ENCODE assay signal across 20 cellular contexts in genomic region chr15:90167121-90167520, GRCh38. TPM values are rescaled to one million over a fixed set of nuclear protein-coding genes. Genes with fewer than 3 reads are reported as not detected.
DNase-seq lines count a peak whose midpoint lies in the region; ATAC-seq and TF ChIP-seq lines count a peak whose summit lies in the region.
"Had no signal": no experiment of that assay in that cellular context is flagged by ENCODE, and none has a peak within 500 bp of the region (broad histone marks: within the 10 kb centered on the region; RNA-seq: fewer than 3 reads in every experiment).

No MANE protein-coding gene starts in this region.

- ATAC-seq in HG03521 (IDR thresholded peaks at IDR 0.05; ENCODE audit: unreplicated experiment) = no peak

- H4K20me1 ChIP-seq in PC-9 (ENCODE audit: insufficient read depth) (no peaks in the 10 kb centered on the region), mammary epithelial cell (ENCODE audit: insufficient read depth, low read length) (no peaks in the 10 kb centered on the region)

- H3K27me3 Mint-ChIP-seq in Calu3 (ENCODE audit: unreplicated experiment) (no peaks in the 10 kb centered on the region), nephron progenitor cell (ENCODE audit: low read depth, poor library complexity) (peaks cover 7% of the 10 kb centered on the region)

- H3K27ac ChIP-seq in PC-9 (peak overlapping the region; percentile 90), mammary epithelial cell (ENCODE audit: insufficient read depth, low read depth, low read length) (no peak overlapping the region)
- H3K27ac ChIP-seq: HL-60, KMS-11, SK-N-MC had no signal

- H3K9ac ChIP-seq in mammary epithelial cell (ENCODE audit: insufficient read depth, low read length) = no peak overlapping the region
- H3K9ac ChIP-seq: KMS-11 had no signal

- H3F3A ChIP-seq in PC-9 (ENCODE audit: insufficient read depth, low read depth) = peaks cover 45% of the 10 kb centered on the region

- H3K4me2 ChIP-seq in PC-9 = peak overlapping the region; percentile 66; the same call in 1 of the 2 replicates
- H3K4me2 ChIP-seq in mammary epithelial cell (ENCODE audit: insufficient read depth, low read depth, low read length) = no peak overlapping the region
- H3K4me2 ChIP-seq: KMS-11 had no signal

- H3K4me1 ChIP-seq in PC-9 (replicated peaks; ENCODE audit: insufficient read depth) = peaks cover 63% of the 10 kb centered on the region
- H3K4me1 ChIP-seq in mammary epithelial cell (ENCODE audit: insufficient read depth, low read length) = peaks cover 27% of the 10 kb centered on the region

- TF ChIP-seq CTCF in Calu3 (IDR thresholded peaks at IDR 0.05; ENCODE audit: unreplicated experiment) (no peak), PC-9 (conservative IDR thresholded peaks at IDR 0.05) (no peak), mammary epithelial cell (conservative IDR thresholded peaks at IDR 0.05 in 1 of 2, IDR thresholded peaks at IDR 0.05 in 1 of 2; ENCODE audit: extremely low read depth in 1 of 2, insufficient read depth in 1 of 2, low read depth in 1 of 2, low read length in 2 of 2) (no peak), nephron progenitor cell (IDR thresholded peaks at IDR 0.05) (no peak)

- no peaks in the 10 kb centered on the region for H3K79me2 ChIP-seq in PC-9 (ENCODE audit: low read depth)
- H3K79me2 ChIP-seq in mammary epithelial cell (ENCODE audit: insufficient read depth, low read length) = no peaks in the 10 kb centered on the region

- POLR2A ChIA-PET in PC-9 (lab: Charles Lee; ENCODE audit: unreplicated experiment) = no interaction called here

- dilution Hi-C loops in mammary epithelial cell (cut with HindIII; ENCODE audit: low sequenced_read_pairs) = no loop called here

- H3K4me3 Mint-ChIP-seq in Calu3 (ENCODE audit: low read depth, unreplicated experiment) (no peak overlapping the region), nephron progenitor cell (no peak overlapping the region)

- H3K36me3 Mint-ChIP-seq in Calu3 (ENCODE audit: insufficient read depth, unreplicated experiment) (peaks cover 6% of the 10 kb centered on the region), nephron progenitor cell (ENCODE audit: low read depth) (no peaks in the 10 kb centered on the region)

- no peaks in the 10 kb centered on the region for H3K36me3 ChIP-seq in PC-9 (ENCODE audit: low read depth)
- H3K36me3 ChIP-seq in mammary epithelial cell (ENCODE audit: insufficient read depth, low read length) = no peaks in the 10 kb centered on the region
- H3K36me3 ChIP-seq: BE2C had no signal

- in situ Hi-C loops in mammary epithelial cell (cut with MboI; ENCODE audit: low sequenced_read_pairs in 2 of 2) = no loop called here

- H3K9me3 ChIP-seq in PC-9 (ENCODE audit: insufficient read depth, low read depth) (no peaks in the 10 kb centered on the region), mammary epithelial cell (replicated peaks; ENCODE audit: insufficient read depth, low read length) (no peaks in the 10 kb centered on the region)
- H3K9me3 ChIP-seq: BE2C had no signal

- H3K4me1 Mint-ChIP-seq in Calu3 (ENCODE audit: low read depth, unreplicated experiment) = peaks cover 32% of the 10 kb centered on the region
- peaks cover 32% of the 10 kb centered on the region for H3K4me1 Mint-ChIP-seq in nephron progenitor cell

- no peak for DNase-seq in Calu3
- no peak for DNase-seq in PC-9
- no peak for DNase-seq in mammary epithelial cell
- DNase-seq in nephron progenitor cell = no peak
- no peak for DNase-seq in 8988T
- DNase-seq in anterior cingulate cortex (lab: John Stamatoyannopoulos, UW) = no peak
- DNase-seq: BE2C, H7, NCI-H1105 treated with DMSO at 0.1 percent for 48 hours, NCI-H1694, NCI-H2081, NCI-H2171, NCI-H345, NCI-H524 treated with DMSO at 0.1 percent for 48 hours, NCI-H82, SHP77 had no signal

- intact Hi-C loops in Calu3 (cut with micrococcal nuclease; ENCODE audit: unreplicated experiment) = no loop called here
- intact Hi-C loops in PC-9 (cut with micrococcal nuclease; ENCODE audit: unreplicated experiment) = no loop called here
- intact Hi-C loops in mammary epithelial cell (cut with micrococcal nuclease) = no loop called here

- H3K9me2 ChIP-seq in PC-9 (ENCODE audit: insufficient read depth) = no peaks in the 10 kb centered on the region

- H3K9me3 Mint-ChIP-seq in Calu3 (ENCODE audit: low read depth, unreplicated experiment) (no peaks in the 10 kb centered on the region), nephron progenitor cell (peaks cover 5% of the 10 kb centered on the region)

- CTCF ChIA-PET in Calu3 (lab: Charles Lee) (interaction anchor here (1.3 to 2.0 kb wide), 2 partner anchors 17 to 54 kb away, joined by 3 to 8 read pairs; no protein-coding TSS in a partner anchor), PC-9 (lab: Charles Lee) (no interaction called here), mammary epithelial cell (lab: Charles Lee; ENCODE audit: low non-redundant PET) (no interaction called here)

- H3K4me3 ChIP-seq in PC-9 (no peak overlapping the region), mammary epithelial cell (replicated peaks in 1 of 3; ENCODE audit: insufficient read depth in 1 of 3, low read depth in 2 of 3, low read length in 3 of 3) (no peak overlapping the region)
- H3K4me3 ChIP-seq: SK-N-MC had no signal

- BruUV-seq in Calu3 (replicated peaks; lab: Mats Ljungman, UMichigan) (no TSS peak), PC-9 (replicated peaks; lab: Mats Ljungman, UMichigan) (no TSS peak), mammary epithelial cell (replicated peaks; lab: Mats Ljungman, UMichigan) (no TSS peak)

- H3K27ac Mint-ChIP-seq in Calu3 (ENCODE audit: unreplicated experiment) = peak overlapping the region; percentile 58
- H3K27ac Mint-ChIP-seq in nephron progenitor cell = peak overlapping the region; percentile 61

- H3K27me3 ChIP-seq in PC-9 (ENCODE audit: insufficient read depth, low read depth) (no peaks in the 10 kb centered on the region), mammary epithelial cell (ENCODE audit: insufficient read depth, low read length) (no peaks in the 10 kb centered on the region)
- H3K27me3 ChIP-seq: BE2C had no signal

- H2AFZ ChIP-seq in PC-9 = no peak overlapping the region
- peak overlapping the region; percentile 27 for H2AFZ ChIP-seq in mammary epithelial cell (ENCODE audit: low read depth, low read length)

- 96% methylated on average over 4 of the region's 4 CpGs for WGBS in mammary epithelial cell (ENCODE audit: low coverage, missing lambda C conversion rate)

RNA-seq across cellular contexts. Expression of gene SEMA4B, which starts 34.0 kb away (rescaled TPM):
- total RNA-seq in Calu3 (2022) = 67.3 and 73.0 TPM in 2 replicates
- 63.6 and 70.7 TPM in 2 replicates for total RNA-seq in PC-9 (2021)
- total RNA-seq in mammary epithelial cell = 100 to 1,000 TPM in 1 of 2 donors, 10 to 100 TPM in 1; 44.3 to 108 TPM
- 85.9 TPM for polyA plus RNA-seq in mammary epithelial cell
- 152 TPM for polyA minus RNA-seq in mammary epithelial cell
